ENCODE assay signal across 21 cellular contexts in the genomic region with DNA sequence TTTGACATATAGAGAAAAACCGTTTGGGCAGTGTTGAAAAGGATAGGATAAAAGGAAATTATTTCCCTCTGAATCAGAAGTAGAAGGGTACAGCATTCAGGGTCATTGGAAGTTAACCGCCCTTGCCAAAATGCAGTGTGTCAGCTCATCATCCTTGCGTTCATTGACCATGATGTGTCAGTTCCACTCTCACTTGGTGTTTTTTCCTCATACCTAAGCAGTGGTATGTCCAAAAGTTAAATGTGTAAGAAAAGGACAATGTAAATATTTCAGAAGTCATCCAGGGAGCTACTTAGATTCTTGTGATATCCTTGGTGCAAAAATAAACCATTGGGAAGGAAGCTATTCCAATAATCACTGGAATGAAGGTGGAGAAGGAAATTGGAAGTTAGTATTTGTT. TPM values are rescaled to one million over a fixed set of nuclear protein-coding genes. Genes with fewer than 3 reads are reported as not detected.
DNase-seq lines count a peak whose midpoint lies in the region; ATAC-seq and TF ChIP-seq lines count a peak whose summit lies in the region.
"Had no signal": no experiment of that assay in that cellular context is flagged by ENCODE, and none has a peak within 500 bp of the region (broad histone marks: within the 10 kb centered on the region; RNA-seq: fewer than 3 reads in every experiment).

No MANE protein-coding gene starts in this region.

- no peak overlapping the region for H3K14ac ChIP-seq in trophoblast cell (ENCODE audit: low read length)

- no peak overlapping the region for H3K23ac ChIP-seq in trophoblast cell (ENCODE audit: low read length)

- no peak overlapping the region for H3K18ac ChIP-seq in trophoblast cell (ENCODE audit: low read length)

- TF ChIP-seq POLR2A in gastrocnemius medialis (IDR thresholded peaks at IDR 0.05), result no peak

- no peak overlapping the region for H3K4me2 ChIP-seq in trophoblast cell (ENCODE audit: low read length)
- H3K4me2 ChIP-seq: GM23338 had no signal

- H4K91ac ChIP-seq in trophoblast cell (ENCODE audit: low read depth, low read length), result no peak overlapping the region

- no peak for ATAC-seq in gastrocnemius medialis
- ATAC-seq in HG02798 (IDR thresholded peaks at IDR 0.05; ENCODE audit: poor library complexity, unreplicated experiment), result no peak
- no peak for ATAC-seq in GM19035 (IDR thresholded peaks at IDR 0.05; ENCODE audit: unreplicated experiment)
- ATAC-seq: GM23338; left colon; naive thymus-derived CD4-positive, alpha-beta T cell; right cardiac atrium had no signal

- H3K27me3 ChIP-seq in trophoblast cell (ENCODE audit: insufficient read depth, low read length) (no peaks in the 10 kb centered on the region), gastrocnemius medialis (no peaks in the 10 kb centered on the region)
- H3K27me3 ChIP-seq: BLaER1 treated with 17β-estradiol and CSF1 and Interleukin-3, amounts not matched to agents 10 nM and 100 nM had no signal

- no peak overlapping the region for H2BK12ac ChIP-seq in trophoblast cell (ENCODE audit: low read length)

- H2BK5ac ChIP-seq in trophoblast cell (ENCODE audit: low read depth, low read length, poor library complexity), result no peak overlapping the region

- H3K4me1 ChIP-seq in trophoblast cell (ENCODE audit: control insufficient read depth in 1 of 2, insufficient read depth in 2 of 2, low read length in 2 of 2) (no peaks in the 10 kb centered on the region), gastrocnemius medialis (peaks cover 0 to 5% of the 10 kb centered on the region in 2 donors)

- H3K9ac ChIP-seq in trophoblast cell (ENCODE audit: low read length), result no peak overlapping the region
- H3K9ac ChIP-seq: BLaER1 treated with 17β-estradiol and CSF1 and Interleukin-3, amounts not matched to agents 10 nM and 100 nM had no signal

- H3K27ac ChIP-seq in trophoblast cell (ENCODE audit: low read depth, low read length) (no peak overlapping the region), gastrocnemius medialis (no peak overlapping the region)
- H3K27ac ChIP-seq: BLaER1 treated with 17β-estradiol and CSF1 and Interleukin-3, amounts not matched to agents 10 nM and 100 nM had no signal

- H2AK5ac ChIP-seq in trophoblast cell (ENCODE audit: low read length), result no peak overlapping the region

- H3K79me2 ChIP-seq in trophoblast cell (ENCODE audit: control insufficient read depth, insufficient read depth, low read length, poor library complexity), result no peaks in the 10 kb centered on the region

- H2AFZ ChIP-seq in trophoblast cell (ENCODE audit: insufficient read depth, low read length, poor library complexity), result no peak overlapping the region
- H2AFZ ChIP-seq: GM23338 had no signal

- H4K12ac ChIP-seq in trophoblast cell (ENCODE audit: low read depth, low read length), result no peak overlapping the region

- H3K4ac ChIP-seq in trophoblast cell (ENCODE audit: low read depth, low read length), result no peak overlapping the region

- DNase-seq in ELR (ENCODE audit: low read depth) (peak; percentile 68), NCI-H226 (peak; percentile 4), choroid plexus epithelial cell (ENCODE audit: low read depth) (peak; percentile 71), trophoblast cell (peak; percentile 46 to 86), gastrocnemius medialis (no peak), DMS 273 (lab: John Stamatoyannopoulos, UW; ENCODE audit: unreplicated experiment) (no peak)
- DNase-seq: activated CD4-positive, alpha-beta T cell treated with anti-CD3 and anti-CD28 coated beads, Interleukin-2, amount 10 ng/mL, durations not matched to agents 24 days and 14 days; central memory CD4-positive, alpha-beta T cell; erythroblast; KG1; left colon; mesendoderm; naive thymus-derived CD4-positive, alpha-beta T cell; NCI-H2029 treated with DMSO at 0.1 percent for 48 hours; NCI-H446 treated with DMSO at 0.1 percent for 48 hours; right cardiac atrium; stimulated activated CD8-positive, alpha-beta memory T cell treated with anti-CD3 and anti-CD28 coated beads, Interleukin-4, amount 100 ng/mL, for 48 hours had no signal

- TF ChIP-seq CTCF in choroid plexus epithelial cell (conservative IDR thresholded peaks at IDR 0.05; ENCODE audit: low read depth, low read length) (no peak), gastrocnemius medialis (IDR thresholded peaks at IDR 0.05 in 4 of 5, conservative IDR thresholded peaks at IDR 0.05 in 1 of 5) (no peak)

- no peaks in the 10 kb centered on the region for H3K9me3 ChIP-seq in trophoblast cell (ENCODE audit: insufficient read depth, low read depth, low read length)
- H3K9me3 ChIP-seq in gastrocnemius medialis, result no peaks in the 10 kb centered on the region
- H3K9me3 ChIP-seq: BLaER1 treated with 17β-estradiol and CSF1 and Interleukin-3, amounts not matched to agents 10 nM and 100 nM had no signal

- H2BK120ac ChIP-seq in trophoblast cell (ENCODE audit: insufficient read depth, low read length, poor library complexity), result no peak overlapping the region

- no peak overlapping the region for H4K8ac ChIP-seq in trophoblast cell (ENCODE audit: low read depth, low read length)

- intact Hi-C loops in gastrocnemius medialis (cut with DNase I; ENCODE audit: low total_unique reads), result no loop called here

- in situ Hi-C loops in gastrocnemius medialis (cut with MboI; ENCODE audit: low sequenced_read_pairs in 4 of 4), result loop anchor here in 1 of 4 donors (25.0 kb wide), 1 partner anchor 637 kb away; no protein-coding TSS in a partner anchor

- H3K79me1 ChIP-seq in trophoblast cell (ENCODE audit: low read length), result no peaks in the 10 kb centered on the region

- WGBS in trophoblast cell (ENCODE audit: extremely low coverage, insufficient coverage, insufficient read length), result no CpG with 5 or more reads among the region's 3 CpGs

- H3K4me3 ChIP-seq in choroid plexus epithelial cell (ENCODE audit: low read depth, low read length) (no peak overlapping the region), trophoblast cell (ENCODE audit: low read depth, low read length) (no peak overlapping the region), gastrocnemius medialis (no peak overlapping the region)
- H3K4me3 ChIP-seq: BLaER1 treated with 17β-estradiol and CSF1 and Interleukin-3, amounts not matched to agents 10 nM and 100 nM; GM23338 had no signal

- H3K36me3 ChIP-seq in trophoblast cell (ENCODE audit: control insufficient read depth in 1 of 2, insufficient read depth in 2 of 2, low read length in 2 of 2) (peaks cover 32 to 45% of the 10 kb centered on the region in 2 experiments), gastrocnemius medialis (peaks cover 0 to 33% of the 10 kb centered on the region in 2 donors)

RNA-seq across cellular contexts. Expression of a gene that starts 50.7 kb away (rescaled TPM):
- 3.0 and 3.5 TPM in 2 replicates for polyA plus RNA-seq in trophoblast cell (2013)
- 10 to 100 TPM in 2 of 4 donors, 1 to 10 TPM in 2; 2.5 to 13.8 (median 9.7) TPM for total RNA-seq in gastrocnemius medialis
- polyA plus RNA-seq: naive thymus-derived CD4-positive, alpha-beta T cell had no signal

Comparison
In these comparisons a context has a peak if more than half of its experiments do, and no peak if none do; other contexts are left out.
1. DNase-seq: peak in ELR (single experiment), NCI-H226 (single experiment), choroid plexus epithelial cell (single experiment) and trophoblast cell (2 of 2); none in gastrocnemius medialis (0 of 2) and DMS 273 (single experiment).